Comparison of ENCODE assay signal across 1 cellular context in genomic region chr21:44332383-44332782, GRCh38.
A peak's percentile ranks its signal among the peaks of the same experiment; 100 is the strongest.
TF ChIP-seq lines count a peak whose summit lies in the region.

No MANE protein-coding gene starts in this region.

TF ChIP-seq in H1, 55 proteins besides CTCF, POLR2A, EP300 and RAD21:
- TF ChIP-seq KDM1A (IDR thresholded peaks at IDR 0.05; ENCODE audit: borderline replicate concordance, low read length) (no peak), GABPA (IDR thresholded peaks at IDR 0.05; ENCODE audit: borderline replicate concordance, insufficient read depth, low read length) (peak; percentile 35; the same call in 1 of the 2 replicates)
